Comparison of ENCODE assay signal across 9 cellular contexts in the genomic region with DNA sequence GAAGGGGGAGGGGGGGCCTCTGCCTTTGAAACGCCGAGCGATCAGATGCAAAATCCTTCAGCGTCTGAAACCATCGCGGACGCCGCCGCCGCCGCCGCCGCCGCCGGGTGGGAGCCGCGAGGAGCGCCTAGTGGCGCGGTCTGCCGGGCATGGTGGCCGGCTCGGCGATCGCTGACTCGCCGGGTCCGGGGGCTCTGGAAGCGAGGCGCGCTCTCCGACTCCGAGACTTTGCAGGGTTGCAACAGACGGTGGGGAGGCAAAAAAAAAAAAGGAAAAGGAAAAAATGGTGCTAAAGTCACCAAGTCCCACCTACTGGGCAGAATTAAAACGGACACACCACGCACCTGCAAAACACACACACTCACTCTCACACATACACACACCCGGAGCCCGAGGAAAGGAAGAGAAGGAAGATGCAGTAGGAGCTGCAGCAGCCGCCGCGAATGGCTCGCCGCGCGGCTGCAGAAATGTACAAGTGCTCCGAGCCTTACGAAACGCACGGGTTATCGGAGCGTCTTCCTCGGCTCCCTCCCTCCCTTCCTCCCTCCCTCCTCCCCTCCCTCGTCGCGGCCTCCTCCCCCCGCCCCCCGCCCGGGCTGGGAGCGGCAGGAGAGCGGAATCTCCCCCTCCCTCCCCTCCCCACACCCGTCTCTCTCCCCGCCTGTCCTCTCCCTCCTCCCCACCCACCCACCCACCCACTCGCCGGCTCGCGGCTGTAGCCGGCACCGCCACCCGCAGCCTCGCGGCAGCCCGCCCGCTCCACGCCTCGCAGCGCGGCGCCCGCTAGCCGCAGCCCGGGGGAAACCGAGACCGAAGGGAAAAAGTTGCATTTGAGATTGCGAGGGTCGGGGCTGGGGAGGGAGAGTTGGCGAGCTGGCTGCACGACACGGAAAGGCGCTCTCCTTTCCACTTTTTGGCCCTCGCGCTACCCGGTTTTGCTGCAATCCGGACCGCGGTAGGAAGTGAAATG. TPM values are rescaled to one million over a fixed set of nuclear protein-coding genes. Genes with fewer than 3 reads are reported as not detected.
DNase-seq lines count a peak whose midpoint lies in the region; ATAC-seq and TF ChIP-seq lines count a peak whose summit lies in the region.
"Had no signal": no experiment of that assay in that cellular context is flagged by ENCODE, and none has a peak within 500 bp of the region (broad histone marks: within the 10 kb centered on the region; RNA-seq: fewer than 3 reads in every experiment).

A gene (minus strand): TSS at position 479 of the 970 bp plus-strand sequence. CDS start 586 bp downstream, outside the sequence.

- peak; percentile 43 for TF ChIP-seq CTCF in type B pancreatic cell (conservative IDR thresholded peaks at IDR 0.05)

- H3K4me1 Mint-ChIP-seq in central memory CD8-positive, alpha-beta T cell = peaks cover 21% of the 10 kb centered on the region
- peaks cover 8% of the 10 kb centered on the region for H3K4me1 Mint-ChIP-seq in type B pancreatic cell (ENCODE audit: unreplicated experiment)

- peak within 1 kb of the TSS; percentile 40 to 72 for H3K4me3 ChIP-seq in mesenchymal stem cell (ENCODE audit: insufficient read depth in 1 of 2, low read depth in 1 of 2, low read length in 2 of 2)
- H3K4me3 ChIP-seq: lung had no signal

- peaks cover 85% of the 10 kb centered on the region for H3K27me3 Mint-ChIP-seq in central memory CD8-positive, alpha-beta T cell
- peaks cover 91% of the 10 kb centered on the region for H3K27me3 Mint-ChIP-seq in type B pancreatic cell

- no peak within 1 kb of the TSS for H2BK15ac ChIP-seq in mesenchymal stem cell (ENCODE audit: low read depth, poor library complexity, severe bottlenecking)

- H3K79me1 ChIP-seq in mesenchymal stem cell (replicated peaks; ENCODE audit: low read length, poor library complexity, severe bottlenecking) = no peaks in the 10 kb centered on the region

- no peak within 1 kb of the TSS for H2AK5ac ChIP-seq in mesenchymal stem cell (ENCODE audit: low read length, severe bottlenecking)

- H3K4me2 ChIP-seq in mesenchymal stem cell (ENCODE audit: low read length, poor library complexity, severe bottlenecking) = peak within 1 kb of the TSS; percentile 73

- H3K4ac ChIP-seq in mesenchymal stem cell (ENCODE audit: low read depth in 1 of 2, low read length in 2 of 2) = no peak within 1 kb of the TSS

- peaks cover 17% of the 10 kb centered on the region for H3K4me1 ChIP-seq in mesenchymal stem cell (ENCODE audit: control insufficient read depth, insufficient read depth, low read depth, low read length)

- H3K4me3 Mint-ChIP-seq in central memory CD8-positive, alpha-beta T cell = peak within 1 kb of the TSS; percentile 67
- H3K4me3 Mint-ChIP-seq in type B pancreatic cell = peak within 1 kb of the TSS; percentile 92

- WGBS in mesenchymal stem cell = under 1% methylated on average over 55 of the region's 95 CpGs

- H3K9me3 Mint-ChIP-seq in central memory CD8-positive, alpha-beta T cell = no peaks in the 10 kb centered on the region
- no peaks in the 10 kb centered on the region for H3K9me3 Mint-ChIP-seq in type B pancreatic cell

- H3K23ac ChIP-seq in mesenchymal stem cell (ENCODE audit: low read length in 2 of 2) = peak within 1 kb of the TSS in 1 of 2 experiments; percentile 83

- H3K27ac Mint-ChIP-seq in central memory CD8-positive, alpha-beta T cell (ENCODE audit: low read depth) = no peak within 1 kb of the TSS
- peak within 1 kb of the TSS; percentile 42 for H3K27ac Mint-ChIP-seq in type B pancreatic cell

- no peak within 1 kb of the TSS for H2AFZ ChIP-seq in mesenchymal stem cell (ENCODE audit: low read depth, low read length)

- no peak within 1 kb of the TSS for H3K27ac ChIP-seq in mesenchymal stem cell (ENCODE audit: low read length, poor library complexity, severe bottlenecking)

- DNase-seq in Caki2 (ENCODE audit: low read depth) (peak; percentile 35), NCI-H1092 (lab: John Stamatoyannopoulos, UW) (peak; percentile 26), mesenchymal stem cell (peak; percentile 31), type B pancreatic cell (ENCODE audit: extremely low spot score, unreplicated experiment) (no peak)
- no peak for DNase-seq in central memory CD8-positive, alpha-beta T cell (ENCODE audit: low spot score in 2 of 2)

- H3K14ac ChIP-seq in mesenchymal stem cell (ENCODE audit: low read length in 2 of 2) = no peak within 1 kb of the TSS

- H2BK12ac ChIP-seq in mesenchymal stem cell (ENCODE audit: low read length in 2 of 2) = no peak within 1 kb of the TSS

- peaks cover 76 to 77% of the 10 kb centered on the region in 2 experiments for H3K27me3 ChIP-seq in mesenchymal stem cell (ENCODE audit: control insufficient read depth in 1 of 2, insufficient read depth in 1 of 2, low read length in 2 of 2)

- H2BK120ac ChIP-seq in mesenchymal stem cell (ENCODE audit: low read depth, low read length) = no peak within 1 kb of the TSS

- H3K36me3 ChIP-seq in mesenchymal stem cell (ENCODE audit: control insufficient read depth in 1 of 2, insufficient read depth in 2 of 2, low read depth in 1 of 2, low read length in 2 of 2) = no peaks in the 10 kb centered on the region

- H3K36me3 Mint-ChIP-seq in central memory CD8-positive, alpha-beta T cell (ENCODE audit: insufficient read depth) = peaks cover 2% of the 10 kb centered on the region
- H3K36me3 Mint-ChIP-seq in type B pancreatic cell = no peaks in the 10 kb centered on the region

- in situ Hi-C loops in Caki2 (cut with HindIII; ENCODE audit: low pct_unique_long_range_greater_than_20kb, low sequenced_read_pairs) = no loop called here

- no peak within 1 kb of the TSS for H3K9ac ChIP-seq in mesenchymal stem cell (ENCODE audit: low read length)

- H4K91ac ChIP-seq in mesenchymal stem cell (ENCODE audit: low read length) = no peak within 1 kb of the TSS

- no peak within 1 kb of the TSS for H2BK5ac ChIP-seq in mesenchymal stem cell (ENCODE audit: low read depth, low read length, poor library complexity, severe bottlenecking)

- H3K9me3 ChIP-seq in mesenchymal stem cell (ENCODE audit: control insufficient read depth, low read length) = no peaks in the 10 kb centered on the region

- no peak for ATAC-seq in central memory CD8-positive, alpha-beta T cell (replicated peaks; ENCODE audit: extremely low read depth, poor library complexity, severe bottlenecking)
- no peak for ATAC-seq in HG02981 (IDR thresholded peaks at IDR 0.05; ENCODE audit: unreplicated experiment)
- ATAC-seq in HG02885 (IDR thresholded peaks at IDR 0.05; ENCODE audit: poor library complexity, unreplicated experiment) = no peak
- no peak for ATAC-seq in GM21360 (IDR thresholded peaks at IDR 0.05; ENCODE audit: unreplicated experiment)

- H3K18ac ChIP-seq in mesenchymal stem cell (ENCODE audit: low read depth in 1 of 2, low read length in 2 of 2) = no peak within 1 kb of the TSS

- no peak within 1 kb of the TSS for H4K8ac ChIP-seq in mesenchymal stem cell (ENCODE audit: low read length)

RNA-seq across cellular contexts. Expression of the gene that starts here (rescaled TPM):
- not detected in 2 replicates for total RNA-seq in Caki2 (2014; rRNA removed; shearing (Covaris generic); ENCODE audit: low replicate concordance)
- 0.30 TPM for polyA plus RNA-seq in mesenchymal stem cell (2013, experiment 1 of 2)
- polyA plus RNA-seq in mesenchymal stem cell (2013, experiment 2 of 2) = 0.63 TPM
- 2.9 and 16.9 TPM in 2 replicates for total RNA-seq in type B pancreatic cell (ENCODE audit: low replicate concordance)

Comparison
In these comparisons a context has a peak if more than half of its experiments do, and no peak if none do; other contexts are left out.
1. Peak in DNase-seq in Caki2; RNA of the gene not detected or under 1 TPM.
2. DNase-seq: peak in NCI-H1092 (single experiment) and mesenchymal stem cell (single experiment); none in central memory CD8-positive, alpha-beta T cell (0 of 2) and type B pancreatic cell (single experiment).